ENCODE assay signal across 1 cellular context in genomic region chr17:74901353-74902145, GRCh38.
TF ChIP-seq lines count a peak whose summit lies in the region.

No MANE protein-coding gene starts in this region.

TF ChIP-seq in H1, 55 proteins besides CTCF, POLR2A, EP300 and RAD21:
- TF ChIP-seq EZH2 (IDR thresholded peaks at IDR 0.05; ENCODE audit: low read depth, low read length, severe bottlenecking) (no peak), MAX (IDR thresholded peaks at IDR 0.05) (no peak), POLR2AphosphoS5 (IDR thresholded peaks at IDR 0.05; ENCODE audit: low read depth, low read length) (no peak), RXRA (IDR thresholded peaks at IDR 0.05; ENCODE audit: insufficient read depth, low read depth, low read length) (no peak), NRF1 (IDR thresholded peaks at IDR 0.05; ENCODE audit: low read depth, low read length) (no peak), ASH2L (IDR thresholded peaks at IDR 0.05; ENCODE audit: low read length) (no peak), CBX8 (IDR thresholded peaks at IDR 0.05; ENCODE audit: borderline replicate concordance, low read depth, low read length) (no peak), SIX5 (IDR thresholded peaks at IDR 0.05; ENCODE audit: low read depth, low read length) (no peak), SRF (IDR thresholded peaks at IDR 0.05; ENCODE audit: low read depth, low read length) (no peak), CHD1 (IDR thresholded peaks at IDR 0.05; ENCODE audit: low read depth, low read length) (no peak), E2F6 (IDR thresholded peaks at IDR 0.05) (no peak), RFX5 (IDR thresholded peaks at IDR 0.05; ENCODE audit: borderline replicate concordance, low read depth, low read length) (no peak)
